8 cellular contexts compared by ENCODE assay signal in the genomic region with DNA sequence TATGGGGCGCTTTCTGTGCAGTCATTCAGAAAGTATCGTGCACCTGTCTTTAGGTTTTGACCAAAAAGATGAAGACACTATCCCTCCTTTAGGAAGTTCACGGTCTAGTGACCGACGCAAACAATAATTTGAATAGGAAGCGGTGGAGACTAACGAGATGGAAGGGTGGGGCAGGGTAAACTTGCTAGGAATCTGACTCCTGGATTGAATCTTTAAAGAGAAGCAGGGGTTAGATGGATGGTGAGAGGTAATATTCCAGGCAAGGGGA. TPM values are rescaled to one million over a fixed set of nuclear protein-coding genes. Genes with fewer than 3 reads are reported as not detected.
A peak's percentile ranks its signal among the peaks of the same experiment; 100 is the strongest.
DNase-seq lines count a peak whose midpoint lies in the region; ATAC-seq and TF ChIP-seq lines count a peak whose summit lies in the region.

No MANE protein-coding gene starts in this region.

- peak overlapping the region; percentile 98 for H3K27ac Mint-ChIP-seq in Calu3 (ENCODE audit: unreplicated experiment)
- peak overlapping the region; percentile 99 for H3K27ac Mint-ChIP-seq in activated T-helper 17 cell treated with anti-CD3 and anti-CD28 coated beads, Interleukin-2, amount 50 U/mL, for 72 hours

- no peaks in the 10 kb centered on the region for H3K36me3 ChIP-seq in transverse colon

- ATAC-seq in HG03045 (IDR thresholded peaks at IDR 0.05; ENCODE audit: unreplicated experiment) (peak; percentile 0), HG02571 (IDR thresholded peaks at IDR 0.05; ENCODE audit: unreplicated experiment) (no peak), HG03521 (IDR thresholded peaks at IDR 0.05; ENCODE audit: unreplicated experiment) (no peak)
- ATAC-seq in activated T-helper 17 cell treated with anti-CD3 and anti-CD28 coated beads, Interleukin-2, amount 50 U/mL, for 72 hours (replicated peaks) = no peak

- H3K27ac ChIP-seq in transverse colon = peak overlapping the region; percentile 95 to 99 (median 97)

- in situ Hi-C loops in transverse colon (cut with MboI; ENCODE audit: low pct_ligation_motif_present in 1 of 4, low pct_unique_long_range_greater_than_20kb in 1 of 4, low sequenced_read_pairs in 3 of 4) = no loop called here

- no peak for TF ChIP-seq EP300 in transverse colon (IDR thresholded peaks at IDR 0.05; ENCODE audit: low read depth)

- CTCF ChIA-PET in Calu3 (lab: Charles Lee) = no interaction called here

- BruUV-seq in Calu3 (replicated peaks; lab: Mats Ljungman, UMichigan) = TSS peak; percentile 89

- no peaks in the 10 kb centered on the region for H3K27me3 ChIP-seq in transverse colon

- no peaks in the 10 kb centered on the region for H3K27me3 Mint-ChIP-seq in Calu3 (ENCODE audit: unreplicated experiment)
- H3K27me3 Mint-ChIP-seq in activated T-helper 17 cell treated with anti-CD3 and anti-CD28 coated beads, Interleukin-2, amount 50 U/mL, for 72 hours = no peaks in the 10 kb centered on the region

- no peak for TF ChIP-seq POLR2A in transverse colon (IDR thresholded peaks at IDR 0.05)

- peak; percentile 9 for DNase-seq in Calu3
- DNase-seq in left kidney (ENCODE audit: low read depth, low spot score) = peak; percentile 31
- DNase-seq in transverse colon = no peak
- DNase-seq in iPS-NIHi11 (ENCODE audit: low spot score) = no peak

- H3K4me3 Mint-ChIP-seq in Calu3 (ENCODE audit: low read depth, unreplicated experiment) = peak overlapping the region; percentile 99
- peak overlapping the region; percentile 97 for H3K4me3 Mint-ChIP-seq in activated T-helper 17 cell treated with anti-CD3 and anti-CD28 coated beads, Interleukin-2, amount 50 U/mL, for 72 hours

- H3K4me3 ChIP-seq in transverse colon = peak overlapping the region; percentile 1 to 97 (median 89)

- no peak for TF ChIP-seq CTCF in Calu3 (IDR thresholded peaks at IDR 0.05; ENCODE audit: unreplicated experiment)
- TF ChIP-seq CTCF in transverse colon (IDR thresholded peaks at IDR 0.05) = no peak

- no peaks in the 10 kb centered on the region for H3K9me3 Mint-ChIP-seq in Calu3 (ENCODE audit: low read depth, unreplicated experiment)
- H3K9me3 Mint-ChIP-seq in activated T-helper 17 cell treated with anti-CD3 and anti-CD28 coated beads, Interleukin-2, amount 50 U/mL, for 72 hours = peaks cover 3% of the 10 kb centered on the region

- H3K4me1 ChIP-seq in transverse colon = peaks cover 0 to 37% (median 15%) of the 10 kb centered on the region in 4 donors

- peaks cover 29% of the 10 kb centered on the region for H3K36me3 Mint-ChIP-seq in Calu3 (ENCODE audit: insufficient read depth, unreplicated experiment)
- peaks cover 46% of the 10 kb centered on the region for H3K36me3 Mint-ChIP-seq in activated T-helper 17 cell treated with anti-CD3 and anti-CD28 coated beads, Interleukin-2, amount 50 U/mL, for 72 hours (ENCODE audit: low read depth)

- intact Hi-C loops in Calu3 (cut with micrococcal nuclease; ENCODE audit: unreplicated experiment) (no loop called here), transverse colon (cut with DNase I; ENCODE audit: low total_unique reads) (no loop called here)

- H3K9me3 ChIP-seq in transverse colon = no peaks in the 10 kb centered on the region

- WGBS in transverse colon (ENCODE audit: low coverage in 1 of 2), 2 donors = 28 to 29% methylated on average over 7 of the region's 7 CpGs

- H3K4me1 Mint-ChIP-seq in Calu3 (ENCODE audit: low read depth, unreplicated experiment) = peaks cover 57% of the 10 kb centered on the region
- H3K4me1 Mint-ChIP-seq in activated T-helper 17 cell treated with anti-CD3 and anti-CD28 coated beads, Interleukin-2, amount 50 U/mL, for 72 hours = peaks cover 26% of the 10 kb centered on the region

RNA-seq across cellular contexts. Expression of a gene that starts 0.6 kb away (rescaled TPM):
- 83.6 and 98.1 TPM in 2 replicates for total RNA-seq in Calu3 (2022)
- 10 to 100 TPM; 66.4 to 70.7 TPM for total RNA-seq in activated T-helper 17 cell treated with anti-CD3 and anti-CD28 coated beads, Interleukin-2, amount 50 U/mL, for 72 hours
- 10 to 100 TPM in 2 of 4 donors, 1 to 10 TPM in 2; 3.0 to 42.1 (median 18.0) TPM for total RNA-seq in transverse colon

RNA-seq across cellular contexts. Expression of a gene that starts 12.1 kb away (rescaled TPM):
- 16.2 and 23.2 TPM in 2 replicates for total RNA-seq in Calu3 (2022)
- 10 to 100 TPM; 24.9 to 27.4 TPM for total RNA-seq in activated T-helper 17 cell treated with anti-CD3 and anti-CD28 coated beads, Interleukin-2, amount 50 U/mL, for 72 hours
- total RNA-seq in transverse colon = 10 to 100 TPM; 14.9 to 37.5 (median 27.9) TPM

Comparison
In these comparisons a context has a peak if more than half of its experiments do, and no peak if none do; other contexts are left out.
1. DNase-seq: peak in Calu3 (single experiment) and left kidney (single experiment); none in transverse colon (single experiment) and iPS-NIHi11 (single experiment).